In the genomic region with DNA sequence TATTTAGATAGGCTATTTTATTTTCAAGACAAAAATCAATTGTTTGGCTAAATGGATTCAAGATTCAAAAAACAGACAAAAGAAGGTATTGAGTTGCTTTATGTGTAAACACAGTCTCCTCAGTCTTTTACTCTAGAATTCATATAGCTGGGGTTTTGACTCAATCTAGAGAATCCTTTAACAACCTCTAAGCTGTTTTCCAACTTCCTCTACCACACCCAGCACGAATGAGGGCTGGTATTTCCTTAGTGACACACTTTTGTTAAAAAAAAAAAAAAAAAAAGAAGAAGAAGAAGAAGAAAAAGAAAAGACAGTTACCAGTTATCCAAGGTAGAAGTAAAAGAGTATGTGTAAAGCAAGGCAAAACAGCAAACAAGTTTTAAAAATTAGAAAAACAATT, we compare ENCODE assay signal across 1 cellular context.
TF ChIP-seq lines count a peak whose summit lies in the region.

No MANE protein-coding gene starts in this region.

TF ChIP-seq in neural cell, 6 proteins besides CTCF, POLR2A, EP300 and RAD21 (continued from another document):
- TF ChIP-seq, protein P1, sequence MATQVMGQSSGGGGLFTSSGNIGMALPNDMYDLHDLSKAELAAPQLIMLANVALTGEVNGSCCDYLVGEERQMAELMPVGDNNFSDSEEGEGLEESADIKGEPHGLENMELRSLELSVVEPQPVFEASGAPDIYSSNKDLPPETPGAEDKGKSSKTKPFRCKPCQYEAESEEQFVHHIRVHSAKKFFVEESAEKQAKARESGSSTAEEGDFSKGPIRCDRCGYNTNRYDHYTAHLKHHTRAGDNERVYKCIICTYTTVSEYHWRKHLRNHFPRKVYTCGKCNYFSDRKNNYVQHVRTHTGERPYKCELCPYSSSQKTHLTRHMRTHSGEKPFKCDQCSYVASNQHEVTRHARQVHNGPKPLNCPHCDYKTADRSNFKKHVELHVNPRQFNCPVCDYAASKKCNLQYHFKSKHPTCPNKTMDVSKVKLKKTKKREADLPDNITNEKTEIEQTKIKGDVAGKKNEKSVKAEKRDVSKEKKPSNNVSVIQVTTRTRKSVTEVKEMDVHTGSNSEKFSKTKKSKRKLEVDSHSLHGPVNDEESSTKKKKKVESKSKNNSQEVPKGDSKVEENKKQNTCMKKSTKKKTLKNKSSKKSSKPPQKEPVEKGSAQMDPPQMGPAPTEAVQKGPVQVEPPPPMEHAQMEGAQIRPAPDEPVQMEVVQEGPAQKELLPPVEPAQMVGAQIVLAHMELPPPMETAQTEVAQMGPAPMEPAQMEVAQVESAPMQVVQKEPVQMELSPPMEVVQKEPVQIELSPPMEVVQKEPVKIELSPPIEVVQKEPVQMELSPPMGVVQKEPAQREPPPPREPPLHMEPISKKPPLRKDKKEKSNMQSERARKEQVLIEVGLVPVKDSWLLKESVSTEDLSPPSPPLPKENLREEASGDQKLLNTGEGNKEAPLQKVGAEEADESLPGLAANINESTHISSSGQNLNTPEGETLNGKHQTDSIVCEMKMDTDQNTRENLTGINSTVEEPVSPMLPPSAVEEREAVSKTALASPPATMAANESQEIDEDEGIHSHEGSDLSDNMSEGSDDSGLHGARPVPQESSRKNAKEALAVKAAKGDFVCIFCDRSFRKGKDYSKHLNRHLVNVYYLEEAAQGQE (IDR thresholded peaks at IDR 0.05; ENCODE audit: borderline replicate concordance): no peak
